22 cellular contexts compared by ENCODE assay signal in genomic region chr3:100113728-100114412, GRCh38. TPM values are rescaled to one million over a fixed set of nuclear protein-coding genes. Genes with fewer than 3 reads are reported as not detected.
DNase-seq lines count a peak whose midpoint lies in the region; ATAC-seq, FAIRE-seq and TF ChIP-seq lines count a peak whose summit lies in the region.
"Had no signal": no experiment of that assay in that cellular context is flagged by ENCODE, and none has a peak within 500 bp of the region (broad histone marks: within the 10 kb centered on the region; RNA-seq: fewer than 3 reads in every experiment).

No MANE protein-coding gene starts in this region.

- H3K4me2 ChIP-seq in mammary epithelial cell (ENCODE audit: insufficient read depth, low read depth, low read length) (no peak overlapping the region), keratinocyte (ENCODE audit: control insufficient read depth, extremely low read depth, insufficient read depth, low read depth, low read length) (peak overlapping the region; percentile 13)

- intact Hi-C loops in mammary epithelial cell (cut with micrococcal nuclease) = no loop called here

- CTCF ChIA-PET in mammary epithelial cell (lab: Charles Lee; ENCODE audit: low non-redundant PET) = interaction anchor here (0.6 kb wide), 1 partner anchor 140 kb away, joined by 3 read pairs; no protein-coding TSS in a partner anchor

- WGBS in mammary epithelial cell (ENCODE audit: low coverage, missing lambda C conversion rate) = 79% methylated on average over 7 of the region's 7 CpGs

- no TSS peak for BruUV-seq in mammary epithelial cell (replicated peaks; lab: Mats Ljungman, UMichigan)

- ATAC-seq in GM21447 (IDR thresholded peaks at IDR 0.05; ENCODE audit: unreplicated experiment) = no peak
- ATAC-seq: activated CD4-positive, alpha-beta T cell treated with anti-CD3 and anti-CD28 coated beads for 36 hours; pancreas; stimulated activated naive CD8-positive, alpha-beta T cell treated with anti-CD3 and anti-CD28 coated beads, Interleukin-15, Interleukin-2, amounts not matched to agents 100 U/mL and 50 U/mL, for 24 hours had no signal

- TF ChIP-seq CTCF in HL-60 (IDR thresholded peaks at IDR 0.05; ENCODE audit: insufficient read depth, low read length) (no peak), mammary epithelial cell (conservative IDR thresholded peaks at IDR 0.05 in 1 of 2, IDR thresholded peaks at IDR 0.05 in 1 of 2; ENCODE audit: extremely low read depth in 1 of 2, insufficient read depth in 1 of 2, low read depth in 1 of 2, low read length in 2 of 2) (no peak), keratinocyte (optimal IDR thresholded peaks at IDR 0.05 in 1 of 3, IDR thresholded peaks at IDR 0.05 in 1 of 3, conservative IDR thresholded peaks at IDR 0.05 in 1 of 3; ENCODE audit: extremely low read depth in 1 of 3, insufficient read depth in 2 of 3, low read length in 3 of 3) (no peak), GM10266 (IDR thresholded peaks at IDR 0.05; ENCODE audit: control insufficient read depth, insufficient read depth, low read depth, missing control alignments) (no peak), brain microvascular endothelial cell (IDR thresholded peaks at IDR 0.05; ENCODE audit: low read depth, low read length, missing control alignments) (no peak)

- H3K4me3 ChIP-seq in HL-60 (replicated peaks; ENCODE audit: insufficient read depth, low read length) (no peak overlapping the region), mammary epithelial cell (replicated peaks in 1 of 3; ENCODE audit: insufficient read depth in 1 of 3, low read depth in 2 of 3, low read length in 3 of 3) (no peak overlapping the region), keratinocyte (ENCODE audit: control insufficient read depth in 2 of 3, extremely low read depth in 1 of 3, insufficient read depth in 2 of 3, low read depth in 1 of 3, low read length in 3 of 3) (no peak overlapping the region), brain microvascular endothelial cell (ENCODE audit: low read depth, low read length) (no peak overlapping the region)
- H3K4me3 ChIP-seq: cardiac muscle cell, pancreas, PC-9, tibial nerve had no signal

- no peaks in the 10 kb centered on the region for H3K9me3 ChIP-seq in mammary epithelial cell (replicated peaks; ENCODE audit: insufficient read depth, low read length)
- H3K9me3 ChIP-seq in keratinocyte (ENCODE audit: control insufficient read depth, low read depth, low read length) = no peaks in the 10 kb centered on the region
- H3K9me3 ChIP-seq: pancreas, tibial nerve had no signal

- H3K79me2 ChIP-seq in mammary epithelial cell (ENCODE audit: insufficient read depth, low read length) (no peaks in the 10 kb centered on the region), keratinocyte (ENCODE audit: control insufficient read depth, insufficient read depth, low read length) (no peaks in the 10 kb centered on the region)

- H4K20me1 ChIP-seq in mammary epithelial cell (ENCODE audit: insufficient read depth, low read length) (no peaks in the 10 kb centered on the region), keratinocyte (ENCODE audit: control insufficient read depth, extremely low read depth, insufficient read depth, low read length) (no peaks in the 10 kb centered on the region)

- DNase-seq in HL-60 (ENCODE audit: low read depth in 1 of 2, low spot score in 1 of 2) (peak; percentile 40 to 43), NOMO-1 treated with dmso at 0.1 percent for 144 hours (lab: John Stamatoyannopoulos, UW; ENCODE audit: unreplicated experiment) (peak; percentile 75), mammary epithelial cell (peak; percentile 48), keratinocyte (ENCODE audit: low read depth, low spot score) (no peak), GM10266 (ENCODE audit: extremely low spot score) (no peak), NCI-H526 treated with DMSO at 0.1 percent for 48 hours (lab: John Stamatoyannopoulos, UW) (no peak), brain microvascular endothelial cell (no peak)
- DNase-seq: activated CD4-positive, alpha-beta T cell treated with anti-CD3 and anti-CD28 coated beads for 36 hours; activated effector memory CD4-positive, alpha-beta T cell treated with Interleukin-2 at 50 U/mL for 16 hours; DMS79 treated with DMSO at 0.1 percent for 48 hours; glutamatergic neuron; KG1; naive B cell; NCI-H2107; NCI-H526; pancreas; stimulated activated CD4-positive, alpha-beta T cell treated with anti-CD3 and anti-CD28 coated beads, Interleukin-2, amount 100 ng/mL, for 24 hours; stimulated activated naive CD8-positive, alpha-beta T cell treated with anti-CD3 and anti-CD28 coated beads, Interleukin-15, Interleukin-2, amounts not matched to agents 100 U/mL and 50 U/mL, for 24 hours had no signal

- dilution Hi-C loops in mammary epithelial cell (cut with HindIII; ENCODE audit: low sequenced_read_pairs) (no loop called here), keratinocyte (cut with MboI; ENCODE audit: extremely low pct_ligation_motif_present, low sequenced_read_pairs) (no loop called here)

- H2AFZ ChIP-seq in mammary epithelial cell (ENCODE audit: low read depth, low read length) (no peak overlapping the region), keratinocyte (ENCODE audit: control insufficient read depth, low read length) (no peak overlapping the region)
- H2AFZ ChIP-seq: PC-9 had no signal

- H3K27me3 ChIP-seq in HL-60 (ENCODE audit: insufficient read depth, poor library complexity, severe bottlenecking) (no peaks in the 10 kb centered on the region), mammary epithelial cell (ENCODE audit: insufficient read depth, low read length) (no peaks in the 10 kb centered on the region), keratinocyte (ENCODE audit: control insufficient read depth, extremely low read depth, insufficient read depth, low read length) (no peaks in the 10 kb centered on the region), brain microvascular endothelial cell (replicated peaks) (no peaks in the 10 kb centered on the region)
- H3K27me3 ChIP-seq: cardiac muscle cell, pancreas, tibial nerve had no signal

- no peaks in the 10 kb centered on the region for H3K9me1 ChIP-seq in keratinocyte (ENCODE audit: control insufficient read depth, extremely low read depth, insufficient read depth, low read length)

- in situ Hi-C loops in mammary epithelial cell (cut with MboI; ENCODE audit: low sequenced_read_pairs in 2 of 2) = no loop called here
- in situ Hi-C loops in brain microvascular endothelial cell (cut with HindIII; ENCODE audit: low pct_ligation_motif_present, low sequenced_read_pairs) = no loop called here

- peak; percentile 70 for FAIRE-seq in keratinocyte (lab: Jason Lieb, UNC)
- FAIRE-seq: pancreas had no signal

- H3K4me1 ChIP-seq in mammary epithelial cell (ENCODE audit: insufficient read depth, low read length) (no peaks in the 10 kb centered on the region), keratinocyte (ENCODE audit: control insufficient read depth, extremely low read depth, insufficient read depth, low read length) (peaks cover 10% of the 10 kb centered on the region)
- H3K4me1 ChIP-seq: pancreas, tibial nerve had no signal

- peak overlapping the region; percentile 40 for H3K27ac ChIP-seq in HL-60 (replicated peaks)
- H3K27ac ChIP-seq in mammary epithelial cell (ENCODE audit: insufficient read depth, low read depth, low read length) = no peak overlapping the region
- no peak overlapping the region for H3K27ac ChIP-seq in keratinocyte (ENCODE audit: control insufficient read depth, insufficient read depth, low read length)
- no peak overlapping the region for H3K27ac ChIP-seq in brain microvascular endothelial cell
- H3K27ac ChIP-seq: cardiac muscle cell, pancreas, PC-9, tibial nerve had no signal

- H3K36me3 ChIP-seq in mammary epithelial cell (ENCODE audit: insufficient read depth, low read length) (no peaks in the 10 kb centered on the region), keratinocyte (ENCODE audit: control insufficient read depth in 2 of 2, extremely low read depth in 1 of 2, insufficient read depth in 2 of 2, low read length in 2 of 2) (no peaks in the 10 kb centered on the region), brain microvascular endothelial cell (replicated peaks) (no peaks in the 10 kb centered on the region)
- H3K36me3 ChIP-seq: cardiac muscle cell, pancreas had no signal

- no peak overlapping the region for H3K9ac ChIP-seq in mammary epithelial cell (ENCODE audit: insufficient read depth, low read length)
- no peak overlapping the region for H3K9ac ChIP-seq in keratinocyte (ENCODE audit: control insufficient read depth, extremely low read depth, insufficient read depth, low read length)

RNA-seq across cellular contexts. Expression of gene FILIP1L, which starts 0.4 kb away (rescaled TPM):
- total RNA-seq in mammary epithelial cell = 1 to 10 TPM; 7.4 to 8.5 TPM
- polyA plus RNA-seq in mammary epithelial cell = 3.7 TPM
- polyA minus RNA-seq in mammary epithelial cell = 1.5 TPM
- 14.7 to 27.4 TPM (median 20.6 TPM) in 3 replicates for polyA plus RNA-seq in keratinocyte
- polyA plus RNA-seq in keratinocyte (2011; ENCODE audit: low read depth) = 55.0 TPM
- 18.1 and 18.9 TPM in 2 replicates for polyA plus RNA-seq in keratinocyte (2011; cell fraction: cytosol; rRNA removed)
- polyA plus RNA-seq in keratinocyte (2011; cell fraction: nucleus; rRNA removed) = 27.5 and 29.4 TPM in 2 replicates
- 15.0 and 16.0 TPM in 2 replicates for polyA plus RNA-seq in keratinocyte (2012; ENCODE audit: low replicate concordance)
- polyA minus RNA-seq in keratinocyte = 13.7 to 25.8 TPM (median 23.1 TPM) in 3 replicates
- polyA minus RNA-seq in keratinocyte (2011; cell fraction: cytosol; rRNA and poly(A)+ RNA removed) = 18.6 TPM
- polyA minus RNA-seq in keratinocyte (2011; cell fraction: nucleus; rRNA and poly(A)+ RNA removed) = 11.6 and 29.4 TPM in 2 replicates

Comparison
In these comparisons a context has a peak if more than half of its experiments do, and no peak if none do; other contexts are left out.
1. DNase-seq: peak in HL-60 (2 of 2), NOMO-1 treated with dmso at 0.1 percent for 144 hours (single experiment) and mammary epithelial cell (single experiment); none in keratinocyte (single experiment), GM10266 (single experiment), NCI-H526 treated with DMSO at 0.1 percent for 48 hours (single experiment) and brain microvascular endothelial cell (single experiment).